Comparison of ENCODE assay signal across 11 cellular contexts in the genomic region with DNA sequence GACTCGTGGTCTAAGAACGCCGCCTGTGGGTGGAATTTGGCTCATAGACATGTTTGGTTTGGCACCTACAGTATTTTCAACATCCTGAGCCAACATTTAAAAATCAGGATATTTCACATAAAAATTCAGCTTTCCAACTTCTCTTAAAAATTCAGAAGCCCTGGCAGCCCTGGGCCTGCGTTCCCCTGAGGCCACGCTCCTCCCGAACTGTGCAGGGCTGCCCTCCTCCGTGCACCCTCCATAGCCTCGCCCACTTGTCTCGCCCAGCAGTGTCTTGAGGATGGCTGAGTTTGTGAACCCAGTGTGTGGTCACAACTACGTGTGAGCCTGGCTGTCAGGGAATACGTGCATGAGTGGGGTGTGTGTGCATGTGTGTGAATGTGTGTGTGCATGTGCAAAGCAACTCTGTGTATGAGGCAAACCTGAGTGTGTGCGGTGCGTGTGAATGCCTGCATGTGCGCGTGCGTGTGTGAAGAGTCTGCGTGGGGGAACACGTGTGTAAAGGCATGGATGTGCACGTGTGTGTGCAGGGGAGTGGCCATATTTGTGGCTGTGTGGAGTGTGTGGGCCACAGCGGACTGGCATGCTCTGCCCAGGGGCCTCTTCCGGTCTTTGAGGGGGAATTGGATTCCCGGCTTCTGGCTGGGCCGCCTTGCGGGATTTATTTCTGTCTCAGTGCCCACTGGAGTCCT. TPM values are rescaled to one million over a fixed set of nuclear protein-coding genes. Genes with fewer than 3 reads are reported as not detected.
DNase-seq lines count a peak whose midpoint lies in the region; ATAC-seq and TF ChIP-seq lines count a peak whose summit lies in the region.
"Had no signal": no experiment of that assay in that cellular context is flagged by ENCODE, and none has a peak within 500 bp of the region (broad histone marks: within the 10 kb centered on the region; RNA-seq: fewer than 3 reads in every experiment).

No MANE protein-coding gene starts in this region.

- peaks cover 21 to 41% (median 34%) of the 10 kb centered on the region in 10 experiments for H3K4me1 ChIP-seq in BLaER1 treated with 17β-estradiol and CSF1 and Interleukin-3, amounts not matched to agents 10 nM and 100 nM
- H3K4me1 ChIP-seq in RWPE2 (ENCODE audit: insufficient read depth, poor library complexity, severe bottlenecking) = peaks cover 2% of the 10 kb centered on the region

- peaks cover 10% of the 10 kb centered on the region for H3K4me1 Mint-ChIP-seq in osteocyte (ENCODE audit: unreplicated experiment)

- no peak overlapping the region for H3K4me3 Mint-ChIP-seq in osteocyte (ENCODE audit: unreplicated experiment)

- TF ChIP-seq CTCF in RWPE2 (IDR thresholded peaks at IDR 0.05; ENCODE audit: poor library complexity, severe bottlenecking) = no peak
- peak; percentile 57 for TF ChIP-seq CTCF in osteocyte (IDR thresholded peaks at IDR 0.05)

- no peak overlapping the region for H3K27ac Mint-ChIP-seq in osteocyte (ENCODE audit: unreplicated experiment)
- H3K27ac Mint-ChIP-seq: activated T-helper 2 cell treated with anti-CD3 and anti-CD28 coated beads, Interferon-gamma antibody, Interleukin-2, Interleukin-4, amounts not matched to agents 10 μg/mL and 5 μg/mL and 100 μg/mL, durations not matched to agents 14 hours and 24 hours and 36 hours had no signal

- H4K20me1 ChIP-seq in BLaER1 treated with 17β-estradiol and CSF1 and Interleukin-3, amounts not matched to agents 10 nM and 100 nM = peaks cover 0 to 31% (median 0%) of the 10 kb centered on the region in 11 experiments; a peak in 7 of 22 replicates

- H3K4me2 ChIP-seq in BLaER1 treated with 17β-estradiol and CSF1 and Interleukin-3, amounts not matched to agents 10 nM and 100 nM = peak overlapping the region in 9 of 11 experiments; percentile 43 to 78 (median 55); a peak in 12 of 22 replicates

- H3K4me3 ChIP-seq in BLaER1 treated with 17β-estradiol and CSF1 and Interleukin-3, amounts not matched to agents 10 nM and 100 nM = no peak overlapping the region
- H3K4me3 ChIP-seq in RWPE2 (ENCODE audit: severe bottlenecking) = no peak overlapping the region

- no peaks in the 10 kb centered on the region for H3K9me3 Mint-ChIP-seq in osteocyte (ENCODE audit: unreplicated experiment)
- H3K9me3 Mint-ChIP-seq: activated T-helper 2 cell treated with anti-CD3 and anti-CD28 coated beads, Interferon-gamma antibody, Interleukin-2, Interleukin-4, amounts not matched to agents 10 μg/mL and 5 μg/mL and 100 μg/mL, durations not matched to agents 14 hours and 24 hours and 36 hours had no signal

- peak overlapping the region in 3 of 11 experiments; percentile 3 to 67 (median 9); a peak in 1 of 22 replicates for H3K9ac ChIP-seq in BLaER1 treated with 17β-estradiol and CSF1 and Interleukin-3, amounts not matched to agents 10 nM and 100 nM

- DNase-seq in RWPE2 (ENCODE audit: low spot score) (peak; percentile 30), fibroblast of peridontal ligament (ENCODE audit: extremely low read depth) (peak; percentile 83), osteocyte (ENCODE audit: extremely low spot score, unreplicated experiment) (no peak), T-helper 1 cell (no peak), NAMALWA (ENCODE audit: low spot score) (no peak)
- DNase-seq: NCI-H82, WERI-Rb-1 had no signal

- H3K36me3 ChIP-seq in BLaER1 treated with 17β-estradiol and CSF1 and Interleukin-3, amounts not matched to agents 10 nM and 100 nM = peaks cover 0 to 5% (median 0%) of the 10 kb centered on the region in 11 experiments; a peak in 1 of 22 replicates
- no peaks in the 10 kb centered on the region for H3K36me3 ChIP-seq in RWPE2 (ENCODE audit: low read depth)
- H3K36me3 ChIP-seq: WERI-Rb-1 had no signal

- no peaks in the 10 kb centered on the region for H3K27me3 ChIP-seq in BLaER1 treated with 17β-estradiol and CSF1 and Interleukin-3, amounts not matched to agents 10 nM and 100 nM
- no peaks in the 10 kb centered on the region for H3K27me3 ChIP-seq in RWPE2 (ENCODE audit: insufficient read depth, poor library complexity, severe bottlenecking)

- no peaks in the 10 kb centered on the region for H3K9me3 ChIP-seq in BLaER1 treated with 17β-estradiol and CSF1 and Interleukin-3, amounts not matched to agents 10 nM and 100 nM (replicated peaks in 1 of 11)
- H3K9me3 ChIP-seq in RWPE2 (ENCODE audit: severe bottlenecking) = no peaks in the 10 kb centered on the region

- no peaks in the 10 kb centered on the region for H3K27me3 Mint-ChIP-seq in osteocyte (ENCODE audit: unreplicated experiment)

- H3K36me3 Mint-ChIP-seq in osteocyte (ENCODE audit: unreplicated experiment) = no peaks in the 10 kb centered on the region

- ATAC-seq in RWPE2 (ENCODE audit: low read depth) (no peak), GM18517 (IDR thresholded peaks at IDR 0.05; ENCODE audit: unreplicated experiment) (no peak), GM18502 (IDR thresholded peaks at IDR 0.05; ENCODE audit: poor library complexity, unreplicated experiment) (no peak)

- H3K27ac ChIP-seq in BLaER1 treated with 17β-estradiol and CSF1 and Interleukin-3, amounts not matched to agents 10 nM and 100 nM = peak overlapping the region in 1 of 11 experiments; percentile 62; a peak in 1 of 22 replicates
- no peak overlapping the region for H3K27ac ChIP-seq in RWPE2 (ENCODE audit: poor library complexity, severe bottlenecking)
- H3K27ac ChIP-seq: WERI-Rb-1 had no signal

RNA-seq across cellular contexts. Expression of a gene that starts 30.9 kb away (rescaled TPM):
- 12.9 and 15.4 TPM in 2 replicates for total RNA-seq in osteocyte
- total RNA-seq: activated T-helper 2 cell treated with anti-CD3 and anti-CD28 coated beads, Interferon-gamma antibody, Interleukin-2, Interleukin-4, amounts not matched to agents 10 μg/mL and 5 μg/mL and 100 μg/mL, durations not matched to agents 14 hours and 24 hours and 36 hours had no signal

RNA-seq across cellular contexts. Expression of a gene that starts 45.2 kb away (rescaled TPM):
- total RNA-seq in osteocyte = 1.6 and 3.0 TPM in 2 replicates
- total RNA-seq: activated T-helper 2 cell treated with anti-CD3 and anti-CD28 coated beads, Interferon-gamma antibody, Interleukin-2, Interleukin-4, amounts not matched to agents 10 μg/mL and 5 μg/mL and 100 μg/mL, durations not matched to agents 14 hours and 24 hours and 36 hours had no signal

Comparison
In these comparisons a context has a peak if more than half of its experiments do, and no peak if none do; other contexts are left out.
1. DNase-seq: peak in RWPE2 (single experiment) and fibroblast of peridontal ligament (single experiment); none in osteocyte (single experiment), T-helper 1 cell (0 of 5) and NAMALWA (single experiment).